ENCODE assay signal across 1 cellular context in genomic region chr13:75633285-75633684, GRCh38.
TF ChIP-seq lines count a peak whose summit lies in the region.

No MANE protein-coding gene starts in this region.

TF ChIP-seq in GM23338, 12 proteins besides CTCF, POLR2A, EP300 and RAD21 (continued from another document):
- TF ChIP-seq ZNF462 (CRISPR knock-in tag; IDR thresholded peaks at IDR 0.05) (no peak), ZNF114 (CRISPR knock-in tag; IDR thresholded peaks at IDR 0.05) (no peak), EZH2phosphoT487 (IDR thresholded peaks at IDR 0.05; ENCODE audit: unreplicated experiment) (no peak), EZH2 (IDR thresholded peaks at IDR 0.05; ENCODE audit: low read depth, unreplicated experiment) (no peak)
TF ChIP-seq in GM23338: peak in this region for 0.
